In the genomic region with DNA sequence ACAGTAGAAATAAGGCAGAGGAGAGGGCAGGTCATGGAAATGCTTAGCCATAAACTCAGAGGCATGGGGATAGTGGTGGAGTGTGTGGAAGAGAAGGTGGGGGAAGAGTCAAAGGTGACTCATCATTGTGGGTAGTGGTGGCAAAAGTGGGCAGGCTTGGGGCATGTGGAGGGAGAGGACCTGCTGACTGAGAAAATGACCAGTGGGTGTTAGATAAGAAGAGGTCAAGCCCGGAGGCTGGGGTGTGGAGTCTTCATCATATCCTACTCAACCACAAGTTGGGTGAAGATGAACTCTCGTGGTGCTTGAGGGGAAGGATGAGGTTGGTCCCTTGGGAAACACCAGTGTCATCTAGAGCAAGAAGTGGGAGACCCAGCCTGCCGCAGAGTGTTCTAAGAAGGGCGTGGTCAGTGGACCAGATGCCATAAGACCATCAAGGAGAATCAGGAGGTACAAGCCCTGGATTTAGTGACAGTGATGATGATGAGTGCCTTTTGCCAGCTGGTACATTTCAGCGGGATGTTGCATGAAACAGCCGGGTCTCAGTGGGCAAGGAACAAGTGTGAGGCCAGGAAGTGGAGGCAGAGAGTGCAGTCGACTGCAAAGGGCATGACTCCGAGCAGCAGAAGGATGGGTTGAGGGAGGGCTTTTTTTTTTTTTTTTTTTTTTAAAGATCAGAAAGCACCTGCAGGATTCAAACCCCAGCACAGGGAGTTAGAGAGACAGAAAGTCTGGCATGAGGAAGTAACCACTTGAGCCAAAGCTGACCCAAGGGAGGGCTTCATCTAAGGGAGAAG, we compare ENCODE assay signal across 11 cellular contexts.
DNase-seq lines count a peak whose midpoint lies in the region; ATAC-seq, FAIRE-seq and TF ChIP-seq lines count a peak whose summit lies in the region.
"Had no signal": no experiment of that assay in that cellular context is flagged by ENCODE, and none has a peak within 500 bp of the region (broad histone marks: within the 10 kb centered on the region; RNA-seq: fewer than 3 reads in every experiment).

No MANE protein-coding gene starts in this region.

- H3K27me3 ChIP-seq in HepG2 (ENCODE audit: control insufficient read depth in 1 of 2, insufficient read depth in 2 of 2, low read length in 2 of 2) (0 out of 5 replicates have a peak, but pooled peaks cover 0 to 9% of the 10 kb centered on the region in 2 experiments), right lobe of liver (no peaks in the 10 kb centered on the region)

- TF ChIP-seq POLR2A in HepG2 (IDR thresholded peaks at IDR 0.05; ENCODE audit: insufficient read depth in 1 of 2, low read depth in 2 of 2, low read length in 2 of 2) (no peak), right lobe of liver (IDR thresholded peaks at IDR 0.05) (no peak)

- no peak overlapping the region for H3K4me3 Mint-ChIP-seq in stimulated activated naive CD8-positive, alpha-beta T cell treated with anti-CD3 and anti-CD28 coated beads, Interleukin-15, amount 100 ng/mL, for 72 hours
- no peak overlapping the region for H3K4me3 Mint-ChIP-seq in glutamatergic neuron (ENCODE audit: unreplicated experiment)

- no peak for ATAC-seq in HepG2
- no peak for ATAC-seq in right lobe of liver
- ATAC-seq in HG02981 (IDR thresholded peaks at IDR 0.05; ENCODE audit: unreplicated experiment), result peak; percentile 59
- ATAC-seq in stimulated activated naive CD8-positive, alpha-beta T cell treated with anti-CD3 and anti-CD28 coated beads, Interleukin-15, amount 100 ng/mL, for 72 hours, result peak; percentile 70
- ATAC-seq in GM21528 (IDR thresholded peaks at IDR 0.05; ENCODE audit: low FRiP score, unreplicated experiment), result no peak

- H3K9me3 ChIP-seq in HepG2 (ENCODE audit: low read length) (no peaks in the 10 kb centered on the region), right lobe of liver (no peaks in the 10 kb centered on the region)

- no peak for TF ChIP-seq EP300 in HepG2 (IDR thresholded peaks at IDR 0.05; ENCODE audit: low read depth in 2 of 2, low read length in 2 of 2)
- TF ChIP-seq EP300 in HepG2 (CRISPR knock-in tag; IDR thresholded peaks at IDR 0.05; ENCODE audit: borderline replicate concordance), result no peak

- TF ChIP-seq RAD21 in HepG2 (CRISPR knock-in tag; IDR thresholded peaks at IDR 0.05), result no peak

- in situ Hi-C loops in HepG2 (cut with HindIII; ENCODE audit: extremely low pct_ligation_motif_present, low pct_unique_long_range_greater_than_20kb), result loop anchor here (5.0 to 25.0 kb wide), 4 partner anchors 120 to 943 kb away; partner anchors contain the start of genes CEP68 and SPRED2

- H3K27me3 Mint-ChIP-seq in stimulated activated naive CD8-positive, alpha-beta T cell treated with anti-CD3 and anti-CD28 coated beads, Interleukin-15, amount 100 ng/mL, for 72 hours, result peaks cover 23% of the 10 kb centered on the region
- H3K27me3 Mint-ChIP-seq in glutamatergic neuron (ENCODE audit: unreplicated experiment), result peaks cover 14% of the 10 kb centered on the region

- CTCF ChIA-PET in HepG2 (lab: Yijun Ruan, JAX; ENCODE audit: low intra/inter-chr PET ratio, low total read pairs), result interaction anchor here (2.9 kb wide), 1 partner anchor 289 kb away, joined by 56 read pairs; no protein-coding TSS in a partner anchor

- intact Hi-C loops in HepG2 (cut with micrococcal nuclease; ENCODE audit: unreplicated experiment), result loop anchor here (5.0 kb wide), 1 partner anchor 273 kb away; no protein-coding TSS in a partner anchor
- intact Hi-C loops in right lobe of liver (cut with DNase I), result loop anchor here (5.0 to 10.0 kb wide), 2 partner anchors 280 to 293 kb away; no protein-coding TSS in a partner anchor

- no peaks in the 10 kb centered on the region for H3K79me2 ChIP-seq in HepG2 (ENCODE audit: insufficient read depth, low read length)

- H2AFZ ChIP-seq in HepG2 (ENCODE audit: low read length), result no peak overlapping the region

- H3K27ac Mint-ChIP-seq in stimulated activated naive CD8-positive, alpha-beta T cell treated with anti-CD3 and anti-CD28 coated beads, Interleukin-15, amount 100 ng/mL, for 72 hours, result no peak overlapping the region
- H3K27ac Mint-ChIP-seq in glutamatergic neuron (ENCODE audit: unreplicated experiment), result no peak overlapping the region

- no peak overlapping the region for H3K4me3 ChIP-seq in HepG2 (replicated peaks in 1 of 3; ENCODE audit: insufficient read depth in 1 of 3, low read depth in 2 of 3, low read length in 3 of 3)
- H3K4me3 ChIP-seq in right lobe of liver, result no peak overlapping the region
- H3K4me3 ChIP-seq: skin epidermis had no signal

- DNase-seq in HepG2 (ENCODE audit: low spot score) (no peak), right lobe of liver (no peak), SW480 (ENCODE audit: low spot score) (peak; percentile 77), glutamatergic neuron (no peak), medulla oblongata (ENCODE audit: extremely low spot score) (no peak)
- DNase-seq in stimulated activated naive CD8-positive, alpha-beta T cell treated with anti-CD3 and anti-CD28 coated beads, Interleukin-15, amount 100 ng/mL, for 72 hours, result peak in 1 of 2 donors; percentile 32
- DNase-seq: activated effector memory CD4-positive, alpha-beta T cell treated with anti-CD3 and anti-CD28 coated beads, Interleukin-2, amount 50 U/mL, for 16 hours; KBM-7 had no signal

- no peak for TF ChIP-seq CTCF in HepG2 (CRISPR knock-in tag; IDR thresholded peaks at IDR 0.05)
- no peak for TF ChIP-seq CTCF in right lobe of liver (IDR thresholded peaks at IDR 0.05)
- TF ChIP-seq CTCF in glutamatergic neuron (IDR thresholded peaks at IDR 0.05; ENCODE audit: partially characterized antibody, unreplicated experiment), result no peak

- no TSS peak for BruUV-seq in HepG2 (replicated peaks; lab: Mats Ljungman, UMichigan)

- H3K27ac ChIP-seq in HepG2 (ENCODE audit: extremely low read length, insufficient read depth, low read length) (no peak overlapping the region), right lobe of liver (no peak overlapping the region)
- H3K27ac ChIP-seq: skin epidermis had no signal

- H3K36me3 Mint-ChIP-seq in glutamatergic neuron (ENCODE audit: unreplicated experiment), result no peaks in the 10 kb centered on the region

- H3K4me2 ChIP-seq in HepG2 (ENCODE audit: low read depth, low read length), result no peak overlapping the region

- H3K9me3 Mint-ChIP-seq in stimulated activated naive CD8-positive, alpha-beta T cell treated with anti-CD3 and anti-CD28 coated beads, Interleukin-15, amount 100 ng/mL, for 72 hours, result no peaks in the 10 kb centered on the region
- peaks cover 6% of the 10 kb centered on the region for H3K9me3 Mint-ChIP-seq in glutamatergic neuron (ENCODE audit: unreplicated experiment)

- WGBS in HepG2 (ENCODE audit: low lambda C conversion rate), result 34% methylated on average over 8 of the region's 8 CpGs
- WGBS in right lobe of liver (ENCODE audit: insufficient coverage, low coverage, low lambda C conversion rate, missing lambda C conversion rate), result 43% methylated on average over 4 of the region's 8 CpGs

- H3K4me1 Mint-ChIP-seq in stimulated activated naive CD8-positive, alpha-beta T cell treated with anti-CD3 and anti-CD28 coated beads, Interleukin-15, amount 100 ng/mL, for 72 hours, result peaks cover 20% of the 10 kb centered on the region
- H3K4me1 Mint-ChIP-seq in glutamatergic neuron (ENCODE audit: low read depth, unreplicated experiment), result peaks cover 5% of the 10 kb centered on the region

- no peaks in the 10 kb centered on the region for H4K20me1 ChIP-seq in HepG2 (ENCODE audit: insufficient read depth, low read length)

- no peak for FAIRE-seq in HepG2 (lab: Jason Lieb, UNC)

- POLR2A ChIA-PET in HepG2 (lab: Yijun Ruan, JAX), result no interaction called here

- peaks cover 11% of the 10 kb centered on the region; the same call in 1 of the 2 replicates for H3K4me1 ChIP-seq in HepG2 (ENCODE audit: insufficient read depth, low read length)
- no peaks in the 10 kb centered on the region for H3K4me1 ChIP-seq in right lobe of liver

- no peaks in the 10 kb centered on the region for H3K36me3 ChIP-seq in HepG2 (replicated peaks in 1 of 2; ENCODE audit: control insufficient read depth in 1 of 2, insufficient read depth in 2 of 2, low read length in 2 of 2)
- H3K36me3 ChIP-seq in right lobe of liver, result no peaks in the 10 kb centered on the region

- no peak overlapping the region for H3K9ac ChIP-seq in HepG2 (ENCODE audit: insufficient read depth, low read depth, low read length)

TF ChIP-seq in HepG2, 621 proteins besides CTCF, POLR2A, EP300 and RAD21:
- peak; percentile 42; the same call in 1 of the 2 replicates for TF ChIP-seq FOSL2 (CRISPR knock-in tag; IDR thresholded peaks at IDR 0.05)
- TF ChIP-seq ZNF512 (CRISPR knock-in tag; IDR thresholded peaks at IDR 0.05), result no peak
TF ChIP-seq in HepG2: peak in this region for 1.

Comparison
In these comparisons a context has a peak if more than half of its experiments do, and no peak if none do; other contexts are left out.
1. ATAC-seq: peak in HG02981 (single experiment) and stimulated activated naive CD8-positive, alpha-beta T cell treated with anti-CD3 and anti-CD28 coated beads, Interleukin-15, amount 100 ng/mL, for 72 hours (single experiment); none in HepG2 (single experiment), right lobe of liver (0 of 4) and GM21528 (single experiment).